ENCODE assay signal across 8 cellular contexts in genomic region chr16:56964243-56965148, GRCh38. TPM values are rescaled to one million over a fixed set of nuclear protein-coding genes. Genes with fewer than 3 reads are reported as not detected.
DNase-seq lines count a peak whose midpoint lies in the region; ATAC-seq and TF ChIP-seq lines count a peak whose summit lies in the region.

No MANE protein-coding gene starts in this region.

- POLR2A ChIA-PET in Caco-2 (lab: Charles Lee) = no interaction called here

- H3K27ac ChIP-seq in lung (ENCODE audit: low read depth in 1 of 2, low read length in 1 of 2) = no peak overlapping the region

- no peaks in the 10 kb centered on the region for H3K27me3 Mint-ChIP-seq in Caco-2 (ENCODE audit: insufficient read depth, unreplicated experiment)

- H3K4me1 Mint-ChIP-seq in Caco-2 (ENCODE audit: low read depth, unreplicated experiment) = peaks cover 23% of the 10 kb centered on the region

- no peaks in the 10 kb centered on the region for H3K36me3 Mint-ChIP-seq in Caco-2 (ENCODE audit: insufficient read depth, unreplicated experiment)

- H3K27me3 ChIP-seq in Caco-2 (replicated peaks; ENCODE audit: control insufficient read depth, insufficient read depth, low read length) (no peaks in the 10 kb centered on the region), lung (ENCODE audit: control insufficient read depth, insufficient read depth) (no peaks in the 10 kb centered on the region)

- H3K4me3 ChIP-seq in Caco-2 (ENCODE audit: low read depth, low read length) = no peak overlapping the region
- no peak overlapping the region for H3K4me3 ChIP-seq in lung

- H3K36me3 ChIP-seq in Caco-2 (ENCODE audit: control insufficient read depth, insufficient read depth, low read length) = no peaks in the 10 kb centered on the region
- no peaks in the 10 kb centered on the region for H3K36me3 ChIP-seq in lung (ENCODE audit: control insufficient read depth in 2 of 2, insufficient read depth in 2 of 2, low read length in 2 of 2)

- DNase-seq in Caco-2 (peak in 1 of 2 experiments; percentile 62), NCI-H226 (peak; percentile 86), dermis blood vessel endothelial cell (peak; percentile 90), lung (ENCODE audit: low spot score) (peak; percentile 85), NCI-H1105 treated with DMSO at 0.1 percent for 48 hours (lab: John Stamatoyannopoulos, UW) (no peak)
- DNase-seq in activated CD4-positive, alpha-beta T cell treated with anti-CD3 and anti-CD28 coated beads, Interleukin-2, amount 50 U/mL, for 24 hours (ENCODE audit: low read depth in 1 of 2, low spot score in 1 of 2) = peak; percentile 91 to 97
- peak; percentile 83 for DNase-seq in stimulated activated CD8-positive, alpha-beta memory T cell treated with anti-CD3 and anti-CD28 coated beads, Interleukin-12 subunit alpha, Interleukin-12 subunit beta, amount 100 ng/mL, for 4 hours (ENCODE audit: low read depth)

- H3K4me1 ChIP-seq in Caco-2 = peaks cover 10% of the 10 kb centered on the region; the same call in 1 of the 2 replicates
- H3K4me1 ChIP-seq in lung (ENCODE audit: control insufficient read depth in 2 of 2, insufficient read depth in 2 of 2, low read length in 2 of 2) = peaks cover 0 to 18% of the 10 kb centered on the region in 2 donors

- no TSS peak for BruUV-seq in Caco-2 (replicated peaks; lab: Mats Ljungman, UMichigan)

- no peak overlapping the region for H3K4me3 Mint-ChIP-seq in Caco-2 (ENCODE audit: unreplicated experiment)

- intact Hi-C loops in Caco-2 (cut with micrococcal nuclease; ENCODE audit: unreplicated experiment) = loop anchor here (5.0 kb wide), 1 partner anchor 203 kb away; no protein-coding TSS in a partner anchor

- CTCF ChIA-PET in Caco-2 (lab: Charles Lee) = interaction anchor here (0.6 to 1.0 kb wide), 3 partner anchors 11 to 50 kb away, joined by 3 read pairs; no protein-coding TSS in a partner anchor

- ATAC-seq in GM21619 (IDR thresholded peaks at IDR 0.05; ENCODE audit: unreplicated experiment) (peak; percentile 66), lung (ENCODE audit: insufficient read depth, low FRiP score) (peak; percentile 67)

- H3K9me3 ChIP-seq in Caco-2 (no peaks in the 10 kb centered on the region), lung (ENCODE audit: control insufficient read depth in 2 of 2, insufficient read depth in 1 of 2, low read length in 1 of 2) (no peaks in the 10 kb centered on the region)

- peaks cover 9% of the 10 kb centered on the region for H3K9me3 Mint-ChIP-seq in Caco-2 (ENCODE audit: unreplicated experiment)

- 44 to 47% methylated on average over 30 of the region's 30 CpGs for WGBS in lung, 2 donors

- no peak overlapping the region for H3K27ac Mint-ChIP-seq in Caco-2 (ENCODE audit: unreplicated experiment)

- peak; percentile 31 to 72 for TF ChIP-seq CTCF in Caco-2 (IDR thresholded peaks at IDR 0.05; ENCODE audit: insufficient read depth in 1 of 2, low read depth in 1 of 2, low read length in 1 of 2, severe bottlenecking in 1 of 2, unreplicated experiment in 1 of 2)
- TF ChIP-seq CTCF in lung (IDR thresholded peaks at IDR 0.05; ENCODE audit: control extremely low read depth, extremely low read depth) = peak; percentile 98

RNA-seq across cellular contexts. Expression of gene CETP, which starts 2.7 kb away (rescaled TPM):
- total RNA-seq in Caco-2 (2022) (not detected in 2 replicates), dermis blood vessel endothelial cell (10.9 and 11.4 TPM in 2 replicates), lung (1 to 10 TPM in 1 of 2 donors, under 1 TPM in 1; 0.71 to 8.4 TPM)
- polyA plus RNA-seq in lung = under 1 TPM; 0.72 to 0.94 TPM

RNA-seq across cellular contexts. Expression of gene NLRC5, which starts 24.9 kb away (rescaled TPM):
- total RNA-seq in Caco-2 (2022) (1.6 and 1.9 TPM in 2 replicates), dermis blood vessel endothelial cell (25.5 and 34.5 TPM in 2 replicates), lung (10 to 100 TPM; 24.3 to 46.4 TPM)
- polyA plus RNA-seq in lung = 10 to 100 TPM; 23.9 to 37.9 TPM

RNA-seq across cellular contexts. Expression of gene HERPUD1, which starts 32.6 kb away (rescaled TPM):
- total RNA-seq in Caco-2 (2022) (240 and 296 TPM in 2 replicates), dermis blood vessel endothelial cell (88.0 and 132 TPM in 2 replicates), lung (100 to 1,000 TPM; 159 to 219 TPM)
- polyA plus RNA-seq in lung = 100 to 1,000 TPM in 1 of 2 donors, 10 to 100 TPM in 1; 70.5 to 128 TPM
